26 cellular contexts compared by ENCODE assay signal in the genomic region with DNA sequence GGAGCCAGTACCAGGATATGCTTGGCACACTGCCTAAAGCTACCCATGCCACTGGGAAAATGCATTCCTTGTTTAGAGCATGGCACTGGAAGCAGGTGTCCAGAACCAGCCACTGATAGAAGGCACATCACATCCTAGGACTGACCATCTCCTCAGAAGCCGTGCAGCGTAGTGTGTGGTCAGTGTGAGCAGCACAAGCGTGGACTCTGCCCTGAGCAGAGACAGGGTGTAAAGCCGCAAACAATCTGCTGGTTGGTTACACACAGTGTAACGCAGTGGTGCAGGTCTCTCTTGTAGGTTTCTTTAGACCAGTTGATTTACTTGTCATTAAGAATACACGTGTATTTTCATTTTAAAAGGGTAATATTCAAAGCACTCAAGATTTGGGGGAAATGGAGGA.
"Had no signal": no experiment of that assay in that cellular context is flagged by ENCODE, and none has a peak within 500 bp of the region (broad histone marks: within the 10 kb centered on the region; RNA-seq: fewer than 3 reads in every experiment).

No MANE protein-coding gene starts in this region.

- FAIRE-seq: TTC549 had no signal

- H2AFZ ChIP-seq: parathyroid adenoma had no signal

- H3K27ac ChIP-seq: breast epithelium, esophagus muscularis mucosa, foreskin keratinocyte, heart left ventricle, parathyroid adenoma, psoas muscle, suprapubic skin, tibial nerve, uterus had no signal

- ATAC-seq: foreskin keratinocyte; heart left ventricle; left ventricle myocardium superior; naive thymus-derived CD4-positive, alpha-beta T cell; psoas muscle had no signal

- H3K27me3 ChIP-seq: breast epithelium, esophagus muscularis mucosa, foreskin keratinocyte, suprapubic skin, tibial nerve, uterus had no signal

- H3K9me3 ChIP-seq: breast epithelium, esophagus muscularis mucosa, heart left ventricle, psoas muscle, suprapubic skin, tibial nerve, uterus had no signal

- H3K4me1 ChIP-seq: breast epithelium, heart left ventricle, parathyroid adenoma, psoas muscle, suprapubic skin, tibial nerve, uterus had no signal

- H3K4me3 ChIP-seq: breast epithelium, esophagus muscularis mucosa, heart left ventricle, psoas muscle, suprapubic skin, tibial nerve, uterus had no signal

- DNase-seq: activated CD4-positive, alpha-beta memory T cell treated with anti-CD3 and anti-CD28 coated beads for 36 hours; activated CD4-positive, CD25-positive, alpha-beta regulatory T cell treated with anti-CD3 and anti-CD28 coated beads, Interleukin-2, amount 50 U/mL, for 72 hours; activated CD8-positive, alpha-beta memory T cell treated with anti-CD3 and anti-CD28 coated beads, Interleukin-2, amount 50 U/mL, for 4 hours; activated effector memory CD4-positive, alpha-beta T cell treated with anti-CD3 and anti-CD28 coated beads, Interleukin-2, amount 50 U/mL, for 16 hours; activated naive CD4-positive, alpha-beta T cell treated with anti-CD3 and anti-CD28 coated beads, Interleukin-2, amount 10 ng/mL, durations not matched to agents 7 days and 5 days; activated naive CD8-positive, alpha-beta T cell treated with anti-CD3 and anti-CD28 coated beads, Interleukin-2, amount 10 ng/mL, durations not matched to agents 7 days and 5 days; activated T-cell treated with anti-CD3 and anti-CD28 coated beads, Interleukin-2, amount 50 U/mL, for 1 hour; effector CD4-positive, alpha-beta T cell; foreskin keratinocyte; heart left ventricle; left ventricle myocardium superior; midbrain; naive thymus-derived CD4-positive, alpha-beta T cell; nucleus accumbens; psoas muscle; stimulated activated CD4-positive, alpha-beta T cell treated with anti-CD3 and anti-CD28 coated beads, Interleukin-15, amount 100 ng/mL, for 24 hours; stimulated activated CD4-positive, alpha-beta T cell treated with anti-CD3 and anti-CD28 coated beads, Interleukin-2, amount 100 ng/mL, for 24 hours; stimulated activated naive CD4-positive, alpha-beta T cell; T-helper 9 cell; uterus had no signal

- H3K79me2 ChIP-seq: parathyroid adenoma had no signal

- H3K9ac ChIP-seq: parathyroid adenoma had no signal

- H3K36me3 ChIP-seq: breast epithelium, esophagus muscularis mucosa, heart left ventricle, suprapubic skin, tibial nerve, uterus had no signal
